ENCODE assay signal across 1 cellular context in the genomic region with DNA sequence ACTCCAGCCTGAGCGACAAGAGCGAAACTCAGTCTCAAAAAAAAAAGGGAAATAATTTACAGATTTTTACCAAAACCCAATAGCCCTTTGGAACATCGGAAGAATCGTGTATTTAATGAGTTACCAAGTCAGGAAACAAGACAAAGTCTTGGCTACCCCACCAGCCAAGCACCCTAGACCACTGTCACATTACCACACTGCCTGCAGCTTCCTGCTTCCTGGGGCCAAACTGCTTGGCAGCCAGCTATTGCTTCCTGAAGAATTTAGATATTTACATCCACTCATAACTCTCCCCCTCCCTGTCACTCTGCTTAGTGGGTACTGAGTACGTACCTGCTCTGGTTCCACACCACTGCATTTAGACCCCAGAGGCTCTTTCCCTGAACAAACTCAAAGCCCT.
TF ChIP-seq lines count a peak whose summit lies in the region.

No MANE protein-coding gene starts in this region.

TF ChIP-seq in H1, 55 proteins besides CTCF, POLR2A, EP300 and RAD21:
- TF ChIP-seq SP4 (IDR thresholded peaks at IDR 0.05; ENCODE audit: low read length) (no peak), EGR1 (IDR thresholded peaks at IDR 0.05; ENCODE audit: borderline replicate concordance, low read depth, low read length) (no peak), CBX5 (IDR thresholded peaks at IDR 0.05; ENCODE audit: low read depth, low read length) (no peak), BCL11A (IDR thresholded peaks at IDR 0.05; ENCODE audit: low read depth in 2 of 2, low read length in 2 of 2) (no peak)
TF ChIP-seq in H1: peak in this region for 0.
